ENCODE assay signal across 8 cellular contexts in the genomic region with DNA sequence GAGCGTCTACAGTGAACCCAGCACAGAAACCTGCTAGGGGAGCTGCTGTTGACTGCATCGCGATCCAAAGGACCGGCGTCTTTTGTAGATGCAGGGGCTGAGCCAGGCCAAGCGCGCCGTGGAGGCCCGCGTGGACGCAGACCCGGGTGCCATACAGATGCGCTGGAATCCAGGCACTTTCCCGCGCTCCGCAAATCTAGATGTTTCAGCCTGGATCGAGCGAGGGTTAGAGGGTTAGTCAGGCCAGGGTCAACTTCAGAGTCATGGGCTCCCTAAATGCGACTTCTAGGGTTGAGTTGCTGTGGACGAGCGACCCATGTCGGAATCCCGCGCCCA. TPM values are rescaled to one million over a fixed set of nuclear protein-coding genes. Genes with fewer than 3 reads are reported as not detected.
DNase-seq lines count a peak whose midpoint lies in the region; ATAC-seq, FAIRE-seq and TF ChIP-seq lines count a peak whose summit lies in the region.
"Had no signal": no experiment of that assay in that cellular context is flagged by ENCODE, and none has a peak within 500 bp of the region (broad histone marks: within the 10 kb centered on the region; RNA-seq: fewer than 3 reads in every experiment).

No MANE protein-coding gene starts in this region.

- RAD21 ChIA-PET in HCT116 (lab: Charles Lee; ENCODE audit: low non-redundant PET in 1 of 2, low total read pairs in 2 of 2, uncharacterized antibody in 2 of 2, unreplicated experiment in 2 of 2) = no interaction called here

- H3K4me3 ChIP-seq in HCT116 (replicated peaks in 1 of 2; ENCODE audit: low read depth in 1 of 2, low read length in 2 of 2) (no peak overlapping the region), kidney (ENCODE audit: low read length in 2 of 2) (peak overlapping the region; percentile 63 to 66)

- H3K4me3 Mint-ChIP-seq in activated T-helper 1 cell treated with anti-CD3 and anti-CD28 coated beads, Interleukin-12 subunit alpha, Interleukin-12 subunit beta, Interleukin-2, Interleukin-4 antibody, amounts not matched to agents 30 ng/mL and 10 ng/mL and 1 ng/mL, durations not matched to agents 14 hours and 24 hours and 36 hours = peak overlapping the region; percentile 83
- H3K4me3 Mint-ChIP-seq in stimulated activated memory B cell treated with anti-CD40 and anti-IgM and Interleukin-4, amounts not matched to agents 10 μg/mL and 1 μg/mL and 100 μg/mL, for 72 hours = peak overlapping the region; percentile 86

- no peak overlapping the region for H3K27ac ChIP-seq in HCT116 (ENCODE audit: low read depth, low read length)
- H3K27ac ChIP-seq in kidney (ENCODE audit: low read depth in 2 of 2, low read length in 2 of 2) = no peak overlapping the region

- H3K9ac ChIP-seq in HCT116 (ENCODE audit: low read length) = no peak overlapping the region
- H3K9ac ChIP-seq in kidney (ENCODE audit: low read length in 2 of 2) = no peak overlapping the region

- H3K4me1 ChIP-seq in HCT116 (ENCODE audit: control insufficient read depth in 1 of 2, insufficient read depth in 2 of 2, low read length in 2 of 2) = peaks cover 4 to 28% of the 10 kb centered on the region in 2 experiments; a peak in 3 of 4 replicates
- peaks cover 7 to 11% of the 10 kb centered on the region in 2 donors for H3K4me1 ChIP-seq in kidney (ENCODE audit: control insufficient read depth in 1 of 2, insufficient read depth in 1 of 2, low read depth in 1 of 2, low read length in 2 of 2)

- H3K4me2 ChIP-seq in HCT116 (ENCODE audit: low read length) = peak overlapping the region; percentile 94

- no peak for TF ChIP-seq POLR2A in HCT116 (IDR thresholded peaks at IDR 0.05; ENCODE audit: borderline replicate concordance, extremely low read depth, insufficient read depth, insufficient read length)

- ATAC-seq in HCT116 (no peak), GM18867 (IDR thresholded peaks at IDR 0.05; ENCODE audit: unreplicated experiment) (no peak)
- no peak for ATAC-seq in stimulated activated memory B cell treated with anti-CD40 and anti-IgM and Interleukin-4, amounts not matched to agents 10 μg/mL and 1 μg/mL and 100 μg/mL, for 72 hours

- H3K27me3 Mint-ChIP-seq in activated T-helper 1 cell treated with anti-CD3 and anti-CD28 coated beads, Interleukin-12 subunit alpha, Interleukin-12 subunit beta, Interleukin-2, Interleukin-4 antibody, amounts not matched to agents 30 ng/mL and 10 ng/mL and 1 ng/mL, durations not matched to agents 14 hours and 24 hours and 36 hours (ENCODE audit: insufficient read depth) = peaks cover 28% of the 10 kb centered on the region
- no peaks in the 10 kb centered on the region for H3K27me3 Mint-ChIP-seq in stimulated activated memory B cell treated with anti-CD40 and anti-IgM and Interleukin-4, amounts not matched to agents 10 μg/mL and 1 μg/mL and 100 μg/mL, for 72 hours

- H3K9me3 ChIP-seq in HCT116 (ENCODE audit: control insufficient read depth in 1 of 2, insufficient read depth in 1 of 2, low read depth in 1 of 2, low read length in 2 of 2) = no peaks in the 10 kb centered on the region
- H3K9me3 ChIP-seq in kidney (ENCODE audit: control insufficient read depth in 1 of 2, low read length in 2 of 2) = no peaks in the 10 kb centered on the region

- TF ChIP-seq CTCF in HCT116 (IDR thresholded peaks at IDR 0.05 in 2 of 3, conservative IDR thresholded peaks at IDR 0.05 in 1 of 3; ENCODE audit: borderline replicate concordance in 1 of 3, insufficient read depth in 1 of 3, low read depth in 2 of 3, low read length in 2 of 3) (no peak), kidney (IDR thresholded peaks at IDR 0.05; ENCODE audit: borderline replicate concordance, extremely low read depth, insufficient read depth) (no peak)

- TF ChIP-seq RAD21 in HCT116 (IDR thresholded peaks at IDR 0.05; ENCODE audit: low read depth) = no peak

- FAIRE-seq in kidney (lab: Jason Lieb, UNC) = no peak

- no peaks in the 10 kb centered on the region for H3K79me2 ChIP-seq in HCT116 (ENCODE audit: insufficient read depth, low read length)

- peaks cover 16% of the 10 kb centered on the region for H3K36me3 Mint-ChIP-seq in activated T-helper 1 cell treated with anti-CD3 and anti-CD28 coated beads, Interleukin-12 subunit alpha, Interleukin-12 subunit beta, Interleukin-2, Interleukin-4 antibody, amounts not matched to agents 30 ng/mL and 10 ng/mL and 1 ng/mL, durations not matched to agents 14 hours and 24 hours and 36 hours (ENCODE audit: low read depth)
- peaks cover 9% of the 10 kb centered on the region for H3K36me3 Mint-ChIP-seq in stimulated activated memory B cell treated with anti-CD40 and anti-IgM and Interleukin-4, amounts not matched to agents 10 μg/mL and 1 μg/mL and 100 μg/mL, for 72 hours

- no peaks in the 10 kb centered on the region for H4K20me1 ChIP-seq in HCT116 (ENCODE audit: insufficient read depth)

- POLR2A ChIA-PET in HCT116 (lab: Charles Lee) = no interaction called here

- H3K4me1 Mint-ChIP-seq in activated T-helper 1 cell treated with anti-CD3 and anti-CD28 coated beads, Interleukin-12 subunit alpha, Interleukin-12 subunit beta, Interleukin-2, Interleukin-4 antibody, amounts not matched to agents 30 ng/mL and 10 ng/mL and 1 ng/mL, durations not matched to agents 14 hours and 24 hours and 36 hours (ENCODE audit: low read depth) = peaks cover 65% of the 10 kb centered on the region
- H3K4me1 Mint-ChIP-seq in stimulated activated memory B cell treated with anti-CD40 and anti-IgM and Interleukin-4, amounts not matched to agents 10 μg/mL and 1 μg/mL and 100 μg/mL, for 72 hours = peaks cover 35% of the 10 kb centered on the region

- no peak for DNase-seq in HCT116 (ENCODE audit: low read depth, low spot score)
- DNase-seq in activated T-helper 1 cell treated with anti-CD3 and anti-CD28 coated beads, Interleukin-12 subunit alpha, Interleukin-12 subunit beta, Interleukin-2, Interleukin-4 antibody, amounts not matched to agents 30 ng/mL and 10 ng/mL and 1 ng/mL, durations not matched to agents 14 hours and 24 hours and 36 hours (ENCODE audit: low spot score) = no peak
- DNase-seq in kidney = no peak
- DNase-seq in NOMO-1 treated with dmso at 0.1 percent for 144 hours (lab: John Stamatoyannopoulos, UW; ENCODE audit: unreplicated experiment) = no peak
- no peak for DNase-seq in NCI-H524 (lab: John Stamatoyannopoulos, UW)

- H3K9me3 Mint-ChIP-seq in activated T-helper 1 cell treated with anti-CD3 and anti-CD28 coated beads, Interleukin-12 subunit alpha, Interleukin-12 subunit beta, Interleukin-2, Interleukin-4 antibody, amounts not matched to agents 30 ng/mL and 10 ng/mL and 1 ng/mL, durations not matched to agents 14 hours and 24 hours and 36 hours = no peaks in the 10 kb centered on the region
- no peaks in the 10 kb centered on the region for H3K9me3 Mint-ChIP-seq in stimulated activated memory B cell treated with anti-CD40 and anti-IgM and Interleukin-4, amounts not matched to agents 10 μg/mL and 1 μg/mL and 100 μg/mL, for 72 hours

- CTCF ChIA-PET in HCT116 (lab: Charles Lee) = no interaction called here

- intact Hi-C loops in HCT116 (cut with micrococcal nuclease) = no loop called here
- intact Hi-C loops in activated T-helper 1 cell treated with anti-CD3 and anti-CD28 coated beads, Interleukin-12 subunit alpha, Interleukin-12 subunit beta, Interleukin-2, Interleukin-4 antibody, amounts not matched to agents 30 ng/mL and 10 ng/mL and 1 ng/mL, durations not matched to agents 14 hours and 24 hours and 36 hours (cut with micrococcal nuclease) = no loop called here
- intact Hi-C loops in kidney (cut with DNase I) = no loop called here

- no peaks in the 10 kb centered on the region for H3K9me2 ChIP-seq in HCT116 (ENCODE audit: insufficient read depth)

- H2AFZ ChIP-seq in HCT116 (ENCODE audit: low read depth, low read length, poor library complexity, severe bottlenecking) = no peak overlapping the region

- no peaks in the 10 kb centered on the region for H3K27me3 ChIP-seq in HCT116 (ENCODE audit: insufficient read depth, low read length)

- H3K36me3 ChIP-seq in HCT116 (ENCODE audit: control insufficient read depth in 1 of 2, insufficient read depth in 2 of 2, low read length in 2 of 2) = 0 out of 4 replicates have a peak, but pooled peaks cover 0 to 8% of the 10 kb centered on the region in 2 experiments
- no peaks in the 10 kb centered on the region for H3K36me3 ChIP-seq in kidney (ENCODE audit: control insufficient read depth in 1 of 2, insufficient read depth in 2 of 2, low read length in 2 of 2)

- H3K27ac Mint-ChIP-seq in activated T-helper 1 cell treated with anti-CD3 and anti-CD28 coated beads, Interleukin-12 subunit alpha, Interleukin-12 subunit beta, Interleukin-2, Interleukin-4 antibody, amounts not matched to agents 30 ng/mL and 10 ng/mL and 1 ng/mL, durations not matched to agents 14 hours and 24 hours and 36 hours = peak overlapping the region; percentile 87
- H3K27ac Mint-ChIP-seq in stimulated activated memory B cell treated with anti-CD40 and anti-IgM and Interleukin-4, amounts not matched to agents 10 μg/mL and 1 μg/mL and 100 μg/mL, for 72 hours = peak overlapping the region; percentile 85

- no TSS peak for BruUV-seq in HCT116 (replicated peaks; lab: Mats Ljungman, UMichigan)

TF ChIP-seq in HCT116, 20 proteins besides CTCF, POLR2A, EP300 and RAD21:
- no peak for TF ChIP-seq CBX3 (IDR thresholded peaks at IDR 0.05; ENCODE audit: low read depth)
- TF ChIP-seq TCF7L2 (IDR thresholded peaks at IDR 0.05; ENCODE audit: borderline replicate concordance, extremely low read depth, insufficient read depth, insufficient read length) = no peak
- TF ChIP-seq CEBPB (IDR thresholded peaks at IDR 0.05; ENCODE audit: low read depth) = no peak
- no peak for TF ChIP-seq POLR2AphosphoS5 (IDR thresholded peaks at IDR 0.05; ENCODE audit: low read depth, low read length)
- no peak for TF ChIP-seq SRF (IDR thresholded peaks at IDR 0.05; ENCODE audit: low read depth)

RNA-seq across cellular contexts. Expression of gene TCF7, which starts 0.9 kb away (rescaled TPM):
- total RNA-seq in HCT116 (2021; ENCODE audit: unreplicated experiment) (17.8 TPM), kidney (15.6 TPM)
- polyA plus RNA-seq in HCT116 (2012) = 11.1 and 11.3 TPM in 2 replicates
- total RNA-seq in activated T-helper 1 cell treated with anti-CD3 and anti-CD28 coated beads, Interleukin-12 subunit alpha, Interleukin-12 subunit beta, Interleukin-2, Interleukin-4 antibody, amounts not matched to agents 30 ng/mL and 10 ng/mL and 1 ng/mL, durations not matched to agents 14 hours and 24 hours and 36 hours = 76.3 and 77.2 TPM in 2 replicates
- 1.2 TPM for polyA plus RNA-seq in kidney (ENCODE audit: insufficient read depth, low read depth, low replicate concordance)
- total RNA-seq: HT1080 had no signal

Comparison
In these comparisons a context has a peak if more than half of its experiments do, and no peak if none do; other contexts are left out.
1. H3K4me3 ChIP-seq: peak in kidney (2 of 2); none in HCT116 (0 of 2).